8 cellular contexts compared by ENCODE assay signal in genomic region chr11:65917077-65917433, GRCh38. TPM values are rescaled to one million over a fixed set of nuclear protein-coding genes. Genes with fewer than 3 reads are reported as not detected.
A peak's percentile ranks its signal among the peaks of the same experiment; 100 is the strongest.
DNase-seq lines count a peak whose midpoint lies in the region; ATAC-seq, FAIRE-seq and TF ChIP-seq lines count a peak whose summit lies in the region.
"Had no signal": no experiment of that assay in that cellular context is flagged by ENCODE, and none has a peak within 500 bp of the region (broad histone marks: within the 10 kb centered on the region; RNA-seq: fewer than 3 reads in every experiment).

No MANE protein-coding gene starts in this region.

- TF ChIP-seq POLR2A in heart left ventricle (IDR thresholded peaks at IDR 0.05) (no peak), gastroesophageal sphincter (IDR thresholded peaks at IDR 0.05) (no peak), vagina (IDR thresholded peaks at IDR 0.05) (no peak)

- no peak for ATAC-seq in right cardiac atrium
- ATAC-seq in heart left ventricle, result no peak
- ATAC-seq in gastroesophageal sphincter, result no peak

- DNase-seq in right cardiac atrium (no peak), heart left ventricle (no peak), vagina (ENCODE audit: extremely low spot score in 2 of 2) (no peak), HTR-8/SVneo (ENCODE audit: insufficient read length, low spot score) (no peak)
- no peak for DNase-seq in stimulated activated CD4-positive, alpha-beta T cell treated with anti-CD3 and anti-CD28 coated beads, Interleukin-1b, Interleukin-23, amount 100 ng/mL, for 48 hours
- DNase-seq: DMS79, RPMI8226 had no signal

- intact Hi-C loops in right cardiac atrium (cut with DNase I), result no loop called here
- intact Hi-C loops in heart left ventricle (cut with DNase I), result loop anchor here in 1 of 10 donors (5.0 kb wide), 1 partner anchor 45 kb away; the partner anchor contains the start of gene SART1
- intact Hi-C loops in vagina (cut with DNase I), result loop anchor here (5.0 kb wide), 1 partner anchor 35 kb away; no protein-coding TSS in a partner anchor

- no peak overlapping the region for H3K4me3 ChIP-seq in right cardiac atrium (ENCODE audit: low read length)
- H3K4me3 ChIP-seq in heart left ventricle, result peak overlapping the region in 5 of 12 donors; percentile 6 to 100 (median 89)
- peak overlapping the region in 1 of 2 donors; percentile 99 for H3K4me3 ChIP-seq in gastroesophageal sphincter
- H3K4me3 ChIP-seq in vagina, result peak overlapping the region; percentile 92

- FAIRE-seq in HTR-8/SVneo (lab: Jason Lieb, UNC), result no peak

- no peak for TF ChIP-seq EP300 in gastroesophageal sphincter (IDR thresholded peaks at IDR 0.05)

- H3K4me1 ChIP-seq in right cardiac atrium (ENCODE audit: control insufficient read depth, insufficient read depth, low read length) (peaks cover 23% of the 10 kb centered on the region), heart left ventricle (peaks cover 16 to 59% (median 50%) of the 10 kb centered on the region in 12 donors), gastroesophageal sphincter (peaks cover 0 to 71% (median 44%) of the 10 kb centered on the region in 3 donors), vagina (peaks cover 74% of the 10 kb centered on the region)

- H3K27ac ChIP-seq in right cardiac atrium (ENCODE audit: low read length) (peak overlapping the region; percentile 88), heart left ventricle (peak overlapping the region in 6 of 12 donors; percentile 80 to 98 (median 96)), gastroesophageal sphincter (peak overlapping the region in 3 of 4 donors; percentile 97 to 98 (median 97)), vagina (peak overlapping the region; percentile 93)

- 93% methylated on average over 3 of the region's 3 CpGs for WGBS in right cardiac atrium
- WGBS in heart left ventricle, 4 donors, result 89 to 98% (median 94%) methylated on average over 3 of the region's 3 CpGs
- 75 to 100% methylated on average over 2 of the region's 3 CpGs for WGBS in gastroesophageal sphincter (ENCODE audit: low coverage in 1 of 2), 2 donors

- H3K27me3 ChIP-seq in right cardiac atrium (ENCODE audit: control insufficient read depth, insufficient read depth) (no peaks in the 10 kb centered on the region), heart left ventricle (no peaks in the 10 kb centered on the region), gastroesophageal sphincter (no peaks in the 10 kb centered on the region), vagina (no peaks in the 10 kb centered on the region)

- no peaks in the 10 kb centered on the region for H3K9me3 ChIP-seq in right cardiac atrium (ENCODE audit: control insufficient read depth, low read length)
- H3K9me3 ChIP-seq in heart left ventricle, result no peaks in the 10 kb centered on the region
- no peaks in the 10 kb centered on the region for H3K9me3 ChIP-seq in gastroesophageal sphincter
- H3K9me3 ChIP-seq in vagina, result no peaks in the 10 kb centered on the region

- no peak for TF ChIP-seq CTCF in heart left ventricle (IDR thresholded peaks at IDR 0.05)
- no peak for TF ChIP-seq CTCF in gastroesophageal sphincter (IDR thresholded peaks at IDR 0.05)
- no peak for TF ChIP-seq CTCF in vagina (IDR thresholded peaks at IDR 0.05)

- H3K36me3 ChIP-seq in heart left ventricle (peaks cover 0 to 13% (median 3%) of the 10 kb centered on the region in 9 donors), gastroesophageal sphincter (peaks cover 0 to 24% of the 10 kb centered on the region in 2 donors), vagina (peaks cover 0 to 4% of the 10 kb centered on the region in 2 donors)

RNA-seq across cellular contexts. Expression of gene C11orf68, which starts 1.8 kb away (rescaled TPM):
- total RNA-seq in right cardiac atrium (10 to 100 TPM; 31.1 to 41.8 (median 38.7) TPM), heart left ventricle (10 to 100 TPM; 17.0 to 49.0 (median 39.5) TPM), gastroesophageal sphincter (10 to 100 TPM; 19.4 to 38.4 (median 33.3) TPM), vagina (21.1 TPM)
- polyA plus RNA-seq in right cardiac atrium (39.8 TPM), heart left ventricle (10 to 100 TPM; 34.0 to 41.5 TPM)

RNA-seq across cellular contexts. Expression of gene DRAP1, which starts 2.2 kb away (rescaled TPM):
- total RNA-seq in right cardiac atrium (10 to 100 TPM; 82.9 to 90.2 (median 85.2) TPM), heart left ventricle (100 to 1,000 TPM in 4 of 9 donors, 10 to 100 TPM in 5; 76.5 to 144 (median 96.9) TPM), gastroesophageal sphincter (100 to 1,000 TPM in 2 of 4 donors, 10 to 100 TPM in 2; 80.2 to 118 (median 98.8) TPM), vagina (59.2 TPM)
- polyA plus RNA-seq in right cardiac atrium (130 TPM), heart left ventricle (100 to 1,000 TPM; 168 to 180 TPM)

RNA-seq across cellular contexts. Expression of gene FOSL1, which starts 16.9 kb away (rescaled TPM):
- 1 to 10 TPM in 1 of 4 donors, under 1 TPM in 3; 0.57 to 5.5 (median 0.83) TPM for total RNA-seq in right cardiac atrium
- polyA plus RNA-seq in right cardiac atrium, result 2.6 TPM
- total RNA-seq in heart left ventricle, result 10 to 100 TPM in 1 of 9 donors, 1 to 10 TPM in 6, under 1 TPM in 2; 0.22 to 13.7 (median 1.5) TPM
- polyA plus RNA-seq in heart left ventricle, result 10 to 100 TPM in 1 of 2 donors, 1 to 10 TPM in 1; 1.2 to 48.1 TPM
- total RNA-seq in gastroesophageal sphincter, result 10 to 100 TPM in 1 of 4 donors, 1 to 10 TPM in 3; 1.4 to 24.9 (median 4.1) TPM
- total RNA-seq in vagina, result 20.9 TPM

RNA-seq across cellular contexts. Expression of gene CCDC85B, which starts 26.6 kb away (rescaled TPM):
- total RNA-seq in right cardiac atrium, result 10 to 100 TPM; 50.8 to 61.3 (median 57.4) TPM
- 80.3 TPM for polyA plus RNA-seq in right cardiac atrium
- 10 to 100 TPM; 32.3 to 78.1 (median 36.9) TPM for total RNA-seq in heart left ventricle
- 10 to 100 TPM; 31.3 to 62.1 TPM for polyA plus RNA-seq in heart left ventricle
- 100 to 1,000 TPM in 1 of 4 donors, 10 to 100 TPM in 3; 68.7 to 111 (median 77.7) TPM for total RNA-seq in gastroesophageal sphincter
- 76.4 TPM for total RNA-seq in vagina

RNA-seq across cellular contexts. Expression of gene TSGA10IP, which starts 28.2 kb away (rescaled TPM):
- total RNA-seq in right cardiac atrium, result not detected
- polyA plus RNA-seq in right cardiac atrium, result not detected
- total RNA-seq in heart left ventricle, result under 1 TPM in 1 of 9 donors, not detected in 8; 0.51 TPM
- not detected for polyA plus RNA-seq in heart left ventricle
- not detected for total RNA-seq in gastroesophageal sphincter
- total RNA-seq in vagina, result not detected
